In the genomic region with DNA sequence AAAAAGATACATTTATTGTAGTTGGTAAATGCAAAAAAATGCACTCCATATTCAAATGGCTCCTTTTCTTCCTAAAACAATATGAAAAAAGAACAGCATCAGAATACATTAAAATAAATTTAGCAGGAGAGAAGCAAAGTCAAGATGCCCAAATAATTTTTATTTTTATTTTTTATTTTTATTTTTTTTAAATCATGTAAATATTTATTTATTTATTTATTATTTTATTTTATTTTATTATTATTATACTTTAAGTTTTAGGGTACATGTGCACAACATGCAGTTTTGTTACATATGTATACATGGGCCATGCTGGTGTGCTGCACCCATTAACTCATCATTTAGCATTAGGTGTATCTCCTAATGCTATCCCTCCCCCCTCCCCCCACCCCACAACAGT, we compare ENCODE assay signal across 5 cellular contexts. TPM values are rescaled to one million over a fixed set of nuclear protein-coding genes. Genes with fewer than 3 reads are reported as not detected.
"Had no signal": no experiment of that assay in that cellular context is flagged by ENCODE, and none has a peak within 500 bp of the region (broad histone marks: within the 10 kb centered on the region; RNA-seq: fewer than 3 reads in every experiment).

No MANE protein-coding gene starts in this region.

RNA-seq across cellular contexts. Expression of a gene that starts 30.2 kb away (rescaled TPM):
- total RNA-seq: lung microvascular endothelial cell, mammary epithelial cell, mesothelial cell of epicardium, myocyte had no signal
- polyA plus RNA-seq: keratinocyte, mammary epithelial cell had no signal
